In the genomic region with DNA sequence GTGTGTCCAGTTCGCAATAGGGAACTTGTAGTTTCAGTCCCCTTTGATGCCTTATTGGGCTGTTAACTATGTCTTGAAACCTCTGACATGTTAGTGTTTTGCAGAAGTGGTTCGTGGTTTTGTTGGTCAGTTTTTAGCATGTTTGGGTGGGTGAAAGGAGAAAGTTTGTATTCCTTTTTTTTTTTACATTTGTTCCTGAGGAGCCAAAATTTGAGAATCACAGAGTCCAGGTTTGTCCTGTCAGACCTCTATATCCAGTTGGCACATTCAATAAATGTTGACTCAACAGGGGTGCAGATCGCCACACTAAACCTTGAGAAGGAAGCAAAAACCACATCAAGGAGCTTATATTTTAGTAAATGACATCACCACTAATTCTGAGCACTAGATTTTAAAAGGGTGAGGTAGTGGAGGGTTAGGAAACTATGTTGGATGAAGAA, we compare ENCODE assay signal across 10 cellular contexts.
DNase-seq lines count a peak whose midpoint lies in the region; ATAC-seq, FAIRE-seq and TF ChIP-seq lines count a peak whose summit lies in the region.
"Had no signal": no experiment of that assay in that cellular context is flagged by ENCODE, and none has a peak within 500 bp of the region (broad histone marks: within the 10 kb centered on the region; RNA-seq: fewer than 3 reads in every experiment).

No MANE protein-coding gene starts in this region.

- H3K4me3 ChIP-seq in MM.1S (ENCODE audit: low read length): no peak overlapping the region
- no peak overlapping the region for H3K4me3 ChIP-seq in epithelial cell of esophagus (ENCODE audit: low read length)

- peak overlapping the region; percentile 19; the same call in 1 of the 2 replicates for H3K27ac ChIP-seq in MM.1S (ENCODE audit: low read length)

- peak overlapping the region; percentile 26; the same call in 1 of the 2 replicates for H3K4me2 ChIP-seq in MM.1S (ENCODE audit: low read depth, low read length)

- H3F3A ChIP-seq in MM.1S (ENCODE audit: insufficient read depth, low read length): no peaks in the 10 kb centered on the region; the same call in 1 of the 2 replicates

- 0 out of 2 replicates have a peak, but pooled peaks cover 4% of the 10 kb centered on the region for H3K79me2 ChIP-seq in MM.1S (ENCODE audit: low read length)

- peak; percentile 52 for ATAC-seq in GM21717 (IDR thresholded peaks at IDR 0.05; ENCODE audit: unreplicated experiment)

- H3K9ac ChIP-seq in MM.1S (ENCODE audit: low read length): no peak overlapping the region

- FAIRE-seq in GM18507 (lab: Jason Lieb, UNC): peak; percentile 33

- TF ChIP-seq CTCF in MM.1S (IDR thresholded peaks at IDR 0.05; ENCODE audit: low read length): no peak
- TF ChIP-seq CTCF in epithelial cell of esophagus (IDR thresholded peaks at IDR 0.05; ENCODE audit: insufficient read depth, low read depth, low read length, missing control alignments): no peak

- H3K4me1 ChIP-seq in MM.1S (ENCODE audit: low read length): peaks cover 8% of the 10 kb centered on the region

- H3K9me2 ChIP-seq in MM.1S (replicated peaks; ENCODE audit: insufficient read depth, low read length): no peaks in the 10 kb centered on the region

- no peaks in the 10 kb centered on the region for H3K36me3 ChIP-seq in MM.1S (replicated peaks; ENCODE audit: insufficient read depth, low read length)

- no peaks in the 10 kb centered on the region for H4K20me1 ChIP-seq in MM.1S (ENCODE audit: insufficient read depth, low read length)

- H3K27me3 ChIP-seq in MM.1S (replicated peaks; ENCODE audit: insufficient read depth, low read length): no peaks in the 10 kb centered on the region

- H2AFZ ChIP-seq in MM.1S (ENCODE audit: low read length): no peak overlapping the region

- H3K9me3 ChIP-seq in MM.1S (replicated peaks; ENCODE audit: insufficient read depth, low read length): no peaks in the 10 kb centered on the region

- DNase-seq in GM18507 (ENCODE audit: extremely low spot score, insufficient read length, low read depth): no peak
- DNase-seq in MM.1S: peak; percentile 64
- peak; percentile 17 for DNase-seq in epithelial cell of esophagus (ENCODE audit: low read depth)
- no peak for DNase-seq in SHP77 (lab: John Stamatoyannopoulos, UW)
- DNase-seq in activated T-cell treated with anti-CD3 and anti-CD28 coated beads for 4 hours: no peak
- no peak for DNase-seq in NCI-H146 (lab: John Stamatoyannopoulos, UW)
- no peak for DNase-seq in activated effector memory CD4-positive, alpha-beta T cell treated with anti-CD3 and anti-CD28 coated beads, Interleukin-2, amount 50 U/mL, for 16 hours
- DNase-seq: activated T-cell treated with anti-CD3 and anti-CD28 coated beads, Interleukin-2, amount 50 U/mL, for 1 hour; NCI-H2107 had no signal

Comparison
In these comparisons a context has a peak if more than half of its experiments do, and no peak if none do; other contexts are left out.
1. DNase-seq: peak in MM.1S (single experiment) and epithelial cell of esophagus (single experiment); none in GM18507 (single experiment), SHP77 (0 of 2), activated T-cell treated with anti-CD3 and anti-CD28 coated beads for 4 hours (single experiment), NCI-H146 (single experiment) and activated effector memory CD4-positive, alpha-beta T cell treated with anti-CD3 and anti-CD28 coated beads, Interleukin-2, amount 50 U/mL, for 16 hours (single experiment).